ENCODE assay signal across 13 cellular contexts in the genomic region with DNA sequence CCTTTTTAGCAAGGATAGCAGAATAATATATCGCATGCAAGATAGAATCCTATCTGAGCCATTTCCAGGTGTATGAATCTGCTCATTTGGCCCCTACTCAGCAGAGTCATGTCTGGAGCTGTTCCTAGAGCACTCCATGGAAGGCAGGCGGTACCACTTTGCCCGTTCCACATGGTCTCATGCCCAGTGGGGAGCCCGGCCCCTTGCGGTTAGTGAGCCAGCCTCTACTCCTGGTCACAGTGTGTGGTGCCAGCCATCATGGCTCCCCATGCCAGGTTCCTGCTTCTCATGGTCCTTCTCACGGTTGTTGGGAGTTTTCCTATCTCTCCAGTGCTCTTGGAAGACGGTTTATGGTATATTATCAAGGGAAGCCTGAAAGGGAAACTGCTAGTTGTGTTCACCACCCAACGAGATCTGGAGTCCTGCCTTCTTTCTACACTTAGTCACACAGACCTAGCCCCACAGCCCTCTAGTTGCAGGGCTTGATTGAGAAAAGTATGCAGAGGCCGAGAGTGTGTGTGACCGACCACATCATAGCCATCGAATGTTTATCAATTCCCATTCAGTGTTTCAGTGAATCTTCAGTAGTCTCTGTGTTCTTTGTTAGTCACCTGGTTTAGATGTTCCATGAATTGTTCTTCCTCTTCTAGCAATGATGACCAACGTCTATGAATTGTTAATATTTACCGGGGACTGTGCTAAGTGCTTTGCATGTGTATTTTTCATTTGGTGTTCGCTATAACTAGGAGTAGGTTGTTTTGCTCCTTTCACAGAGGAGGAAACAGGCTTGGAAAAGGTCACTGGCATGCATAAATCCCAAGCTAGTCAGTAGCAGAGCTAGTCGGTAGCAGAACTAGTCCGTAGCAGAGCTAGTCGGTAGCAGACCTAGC. TPM values are rescaled to one million over a fixed set of nuclear protein-coding genes. Genes with fewer than 3 reads are reported as not detected.
A peak's percentile ranks its signal among the peaks of the same experiment; 100 is the strongest.
DNase-seq lines count a peak whose midpoint lies in the region; ATAC-seq and TF ChIP-seq lines count a peak whose summit lies in the region.
"Had no signal": no experiment of that assay in that cellular context is flagged by ENCODE, and none has a peak within 500 bp of the region (broad histone marks: within the 10 kb centered on the region; RNA-seq: fewer than 3 reads in every experiment).

No MANE protein-coding gene starts in this region.

- TF ChIP-seq CTCF in body of pancreas (IDR thresholded peaks at IDR 0.05): no peak
- no peak for TF ChIP-seq CTCF in liver (IDR thresholded peaks at IDR 0.05; ENCODE audit: low read depth, low read length, missing input control)
- TF ChIP-seq CTCF in CD8-positive, alpha-beta T cell (IDR thresholded peaks at IDR 0.05): no peak

- TF ChIP-seq RAD21 in liver (IDR thresholded peaks at IDR 0.05): no peak

- no peak overlapping the region for H3K4me3 ChIP-seq in body of pancreas
- no peak overlapping the region for H3K4me3 ChIP-seq in liver (ENCODE audit: low read depth in 1 of 3, low read length in 3 of 3)
- no peak overlapping the region for H3K4me3 ChIP-seq in CD8-positive, alpha-beta T cell (ENCODE audit: low read depth, low read length)
- H3K4me3 ChIP-seq: psoas muscle had no signal

- no peak overlapping the region for H3K4me3 Mint-ChIP-seq in CD8-positive, alpha-beta T cell
- H3K4me3 Mint-ChIP-seq: activated naive CD8-positive, alpha-beta T cell treated with anti-CD3 and anti-CD28 coated beads for 36 hours had no signal

- no peak overlapping the region for H3K9ac ChIP-seq in liver (ENCODE audit: low read depth in 1 of 2, low read length in 2 of 2)

- DNase-seq in left ventricle myocardium superior (no peak), left cardiac atrium (no peak), body of pancreas (no peak), COLO668 (lab: John Stamatoyannopoulos, UW; ENCODE audit: unreplicated experiment) (no peak), hypothalamus (lab: John Stamatoyannopoulos, UW) (no peak), NCI-H2227 treated with DMSO at 0.1 percent for 48 hours (lab: John Stamatoyannopoulos, UW) (no peak)
- DNase-seq in CD8-positive, alpha-beta T cell: no peak
- DNase-seq: activated naive CD8-positive, alpha-beta T cell treated with anti-CD3 and anti-CD28 coated beads for 36 hours; central memory CD4-positive, alpha-beta T cell; MM.1S; NCI-H187 treated with DMSO at 0.1 percent for 48 hours; psoas muscle had no signal

- ATAC-seq in left ventricle myocardium superior (peak; percentile 58), left cardiac atrium (no peak), body of pancreas (peak; percentile 16)
- ATAC-seq in CD8-positive, alpha-beta T cell: no peak
- ATAC-seq: psoas muscle had no signal

- H3K27ac Mint-ChIP-seq in CD8-positive, alpha-beta T cell: no peak overlapping the region
- H3K27ac Mint-ChIP-seq: activated naive CD8-positive, alpha-beta T cell treated with anti-CD3 and anti-CD28 coated beads for 36 hours had no signal

- H3K9me3 ChIP-seq in body of pancreas (no peaks in the 10 kb centered on the region), liver (ENCODE audit: control insufficient read depth in 4 of 4, low read length in 3 of 4) (no peaks in the 10 kb centered on the region)
- no peaks in the 10 kb centered on the region for H3K9me3 ChIP-seq in CD8-positive, alpha-beta T cell (ENCODE audit: low read length)
- H3K9me3 ChIP-seq: psoas muscle had no signal

- CTCF ChIA-PET in CD8-positive, alpha-beta T cell (lab: Charles Lee): no interaction called here

- H3K27me3 Mint-ChIP-seq in CD8-positive, alpha-beta T cell (ENCODE audit: low read depth): no peaks in the 10 kb centered on the region
- H3K27me3 Mint-ChIP-seq: activated naive CD8-positive, alpha-beta T cell treated with anti-CD3 and anti-CD28 coated beads for 36 hours had no signal

- TF ChIP-seq POLR2A in body of pancreas (IDR thresholded peaks at IDR 0.05): peak in 1 of 3 donors; percentile 22

- peaks cover 33% of the 10 kb centered on the region for H3K4me1 ChIP-seq in body of pancreas
- H3K4me1 ChIP-seq in liver (ENCODE audit: control insufficient read depth in 4 of 4, insufficient read depth in 4 of 4, low read length in 3 of 4): peaks cover 0 to 9% (median 6%) of the 10 kb centered on the region in 4 donors
- no peaks in the 10 kb centered on the region for H3K4me1 ChIP-seq in CD8-positive, alpha-beta T cell (ENCODE audit: insufficient read depth, low read length)
- H3K4me1 ChIP-seq: psoas muscle had no signal

- H3K27ac ChIP-seq in body of pancreas: peak overlapping the region; percentile 57 to 86 (median 83)
- H3K27ac ChIP-seq in liver (ENCODE audit: low read depth in 1 of 2, low read length in 2 of 2): peak overlapping the region; percentile 47 to 68
- H3K27ac ChIP-seq in CD8-positive, alpha-beta T cell (ENCODE audit: low read depth, low read length): no peak overlapping the region
- H3K27ac ChIP-seq: psoas muscle had no signal

- intact Hi-C loops in left ventricle myocardium superior (cut with micrococcal nuclease): no loop called here
- intact Hi-C loops in left cardiac atrium (cut with DNase I): no loop called here
- intact Hi-C loops in body of pancreas (cut with DNase I): no loop called here
- intact Hi-C loops in CD8-positive, alpha-beta T cell (cut with DNase I, micrococcal nuclease): no loop called here

- no peaks in the 10 kb centered on the region for H3K27me3 ChIP-seq in body of pancreas
- H3K27me3 ChIP-seq in liver (ENCODE audit: control insufficient read depth in 4 of 4, insufficient read depth in 4 of 4, low read length in 3 of 4): no peaks in the 10 kb centered on the region
- no peaks in the 10 kb centered on the region for H3K27me3 ChIP-seq in CD8-positive, alpha-beta T cell (ENCODE audit: insufficient read depth, low read length)

- peaks cover 74% of the 10 kb centered on the region for H3K36me3 Mint-ChIP-seq in CD8-positive, alpha-beta T cell

- H3K4me1 Mint-ChIP-seq in CD8-positive, alpha-beta T cell (ENCODE audit: low read depth): peaks cover 4% of the 10 kb centered on the region
- H3K4me1 Mint-ChIP-seq: activated naive CD8-positive, alpha-beta T cell treated with anti-CD3 and anti-CD28 coated beads for 36 hours had no signal

- H3K36me3 ChIP-seq in body of pancreas (replicated peaks in 1 of 2; ENCODE audit: insufficient read depth in 1 of 2, low read depth in 2 of 2) (peaks cover 0 to 6% of the 10 kb centered on the region in 2 donors), liver (ENCODE audit: control insufficient read depth in 4 of 4, insufficient read depth in 3 of 4, low read depth in 1 of 4, low read length in 3 of 4) (peaks cover 8 to 38% (median 19%) of the 10 kb centered on the region in 4 donors)
- peaks cover 33% of the 10 kb centered on the region for H3K36me3 ChIP-seq in CD8-positive, alpha-beta T cell (ENCODE audit: insufficient read depth, low read length)

- POLR2A ChIA-PET in CD8-positive, alpha-beta T cell (lab: Charles Lee): no interaction called here

- no peaks in the 10 kb centered on the region for H3K9me3 Mint-ChIP-seq in CD8-positive, alpha-beta T cell
- H3K9me3 Mint-ChIP-seq: activated naive CD8-positive, alpha-beta T cell treated with anti-CD3 and anti-CD28 coated beads for 36 hours had no signal

- 77 to 82% methylated on average over 14 to 17 of the region's 17 CpGs for WGBS in body of pancreas, 2 donors
- WGBS in liver: 90% methylated on average over 17 of the region's 17 CpGs

TF ChIP-seq in liver, 16 proteins besides CTCF, POLR2A, EP300 and RAD21 (continues in another document):
- no peak for TF ChIP-seq HNF4G (IDR thresholded peaks at IDR 0.05)
- TF ChIP-seq EGR1 (IDR thresholded peaks at IDR 0.05; ENCODE audit: low read depth in 2 of 2): no peak
- TF ChIP-seq, protein P1, sequence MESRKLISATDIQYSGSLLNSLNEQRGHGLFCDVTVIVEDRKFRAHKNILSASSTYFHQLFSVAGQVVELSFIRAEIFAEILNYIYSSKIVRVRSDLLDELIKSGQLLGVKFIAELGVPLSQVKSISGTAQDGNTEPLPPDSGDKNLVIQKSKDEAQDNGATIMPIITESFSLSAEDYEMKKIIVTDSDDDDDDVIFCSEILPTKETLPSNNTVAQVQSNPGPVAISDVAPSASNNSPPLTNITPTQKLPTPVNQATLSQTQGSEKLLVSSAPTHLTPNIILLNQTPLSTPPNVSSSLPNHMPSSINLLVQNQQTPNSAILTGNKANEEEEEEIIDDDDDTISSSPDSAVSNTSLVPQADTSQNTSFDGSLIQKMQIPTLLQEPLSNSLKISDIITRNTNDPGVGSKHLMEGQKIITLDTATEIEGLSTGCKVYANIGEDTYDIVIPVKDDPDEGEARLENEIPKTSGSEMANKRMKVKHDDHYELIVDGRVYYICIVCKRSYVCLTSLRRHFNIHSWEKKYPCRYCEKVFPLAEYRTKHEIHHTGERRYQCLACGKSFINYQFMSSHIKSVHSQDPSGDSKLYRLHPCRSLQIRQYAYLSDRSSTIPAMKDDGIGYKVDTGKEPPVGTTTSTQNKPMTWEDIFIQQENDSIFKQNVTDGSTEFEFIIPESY (IDR thresholded peaks at IDR 0.05): no peak

RNA-seq across cellular contexts. Expression of a gene that starts 9.6 kb away (rescaled TPM):
- total RNA-seq in left ventricle myocardium superior (41.6 TPM), left cardiac atrium (10 to 100 TPM; 29.1 to 35.3 TPM), body of pancreas (10 to 100 TPM; 15.5 to 24.4 TPM), liver (10 to 100 TPM; 31.0 to 32.6 TPM)
- 10 to 100 TPM in 1 of 2 donors, 1 to 10 TPM in 1; 7.4 to 25.8 TPM for polyA plus RNA-seq in liver
- total RNA-seq in CD8-positive, alpha-beta T cell: 1 to 10 TPM; 1.4 to 2.8 TPM

RNA-seq across cellular contexts. Expression of a gene that starts 18.3 kb away (rescaled TPM):
- total RNA-seq in left ventricle myocardium superior (80.3 TPM), left cardiac atrium (10 to 100 TPM; 60.9 to 70.4 TPM), body of pancreas (100 to 1,000 TPM in 1 of 2 donors, 10 to 100 TPM in 1; 79.9 to 103 TPM), liver (10 to 100 TPM; 10.1 to 43.0 TPM)
- 1 to 10 TPM; 4.1 to 8.5 TPM for polyA plus RNA-seq in liver
- total RNA-seq in CD8-positive, alpha-beta T cell: 100 to 1,000 TPM; 381 to 419 TPM

Comparison
In these comparisons a context has a peak if more than half of its experiments do, and no peak if none do; other contexts are left out.
1. ATAC-seq: peak in left ventricle myocardium superior (single experiment) and body of pancreas (single experiment); none in left cardiac atrium (0 of 2) and CD8-positive, alpha-beta T cell (single experiment).
2. RNA of a gene that starts 9.6 kb away (total RNA-seq): 41.6 TPM in left ventricle myocardium superior (single experiment), 29.1 to 35.3 TPM in left cardiac atrium, 31.0 to 32.6 TPM in liver and 15.5 to 24.4 TPM in body of pancreas; 1.4 to 2.8 TPM in CD8-positive, alpha-beta T cell; every median in the first group is over 4 times any median in the second.